Comparison of ENCODE assay signal across 13 cellular contexts in the genomic region with DNA sequence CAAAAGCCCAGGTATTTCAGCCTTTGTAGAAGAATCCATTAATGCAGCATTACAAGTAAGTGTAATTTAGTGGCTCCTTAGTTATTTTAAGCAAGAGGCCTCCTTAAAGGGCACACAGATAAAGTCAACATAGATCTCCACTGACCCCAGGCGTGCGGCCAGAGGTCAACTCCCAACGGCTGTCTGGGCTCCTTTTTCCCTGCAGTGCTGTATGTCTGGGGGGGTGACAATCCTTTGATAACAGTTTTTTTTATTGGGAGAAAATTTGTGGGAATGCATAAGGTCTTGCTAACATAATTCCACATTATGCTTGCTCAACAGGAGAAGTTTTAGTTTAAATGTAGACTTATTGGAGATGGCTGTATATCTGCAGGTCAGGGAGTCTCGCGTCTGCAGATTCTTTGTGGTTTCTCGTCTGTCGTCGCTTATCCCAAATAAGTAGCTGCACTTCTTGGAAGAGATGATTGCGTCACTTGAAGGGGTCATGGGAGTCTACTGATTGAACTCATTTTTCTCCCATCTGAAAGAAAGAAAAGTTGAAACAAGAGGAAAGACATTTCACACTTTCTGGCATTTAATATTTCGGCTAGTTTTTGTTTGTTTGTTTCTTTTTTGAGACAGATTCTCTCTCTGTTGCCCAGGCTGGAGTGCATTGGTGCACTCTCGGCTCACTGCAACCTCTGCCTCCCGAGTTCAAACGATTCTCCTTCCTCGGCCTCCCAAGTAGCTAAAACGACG.
A peak's percentile ranks its signal among the peaks of the same experiment; 100 is the strongest.
DNase-seq lines count a peak whose midpoint lies in the region; ATAC-seq and TF ChIP-seq lines count a peak whose summit lies in the region.
"Had no signal": no experiment of that assay in that cellular context is flagged by ENCODE, and none has a peak within 500 bp of the region (broad histone marks: within the 10 kb centered on the region; RNA-seq: fewer than 3 reads in every experiment).

No MANE protein-coding gene starts in this region.

- H3K4me1 ChIP-seq in GM23248 (ENCODE audit: insufficient read depth) (no peaks in the 10 kb centered on the region), gastrocnemius medialis (no peaks in the 10 kb centered on the region)
- H3K4me1 ChIP-seq: esophagus muscularis mucosa had no signal

- H3K36me3 ChIP-seq in GM23248 (ENCODE audit: low read depth), result peaks cover 15% of the 10 kb centered on the region; the same call in 1 of the 2 replicates
- no peaks in the 10 kb centered on the region for H3K36me3 ChIP-seq in gastrocnemius medialis
- H3K36me3 ChIP-seq: thoracic aorta had no signal

- no peak for TF ChIP-seq CTCF in WTC11 (IDR thresholded peaks at IDR 0.05)
- TF ChIP-seq CTCF in gastrocnemius medialis (IDR thresholded peaks at IDR 0.05 in 4 of 5, conservative IDR thresholded peaks at IDR 0.05 in 1 of 5), result no peak

- peaks cover 6% of the 10 kb centered on the region; the same call in 1 of the 2 replicates for H3F3A ChIP-seq in GM23248 (ENCODE audit: insufficient read depth)

- H4K20me1 ChIP-seq in GM23248 (ENCODE audit: insufficient read depth), result no peaks in the 10 kb centered on the region; the same call in none of the 2 replicates

- CTCF ChIA-PET in WTC11 (lab: Charles Lee), result interaction anchor here (1.2 to 3.2 kb wide), 3 partner anchors 74 to 242 kb away, joined by 4 to 16 read pairs (median 5); no protein-coding TSS in a partner anchor

- H3K9ac ChIP-seq in GM23248, result no peak overlapping the region

- intact Hi-C loops in left cardiac atrium (cut with DNase I), result no loop called here
- intact Hi-C loops in gastrocnemius medialis (cut with DNase I; ENCODE audit: low total_unique reads), result no loop called here

- H3K27ac Mint-ChIP-seq in WTC11, result peak overlapping the region; percentile 66
- H3K27ac Mint-ChIP-seq in effector memory CD8-positive, alpha-beta T cell, result no peak overlapping the region
- H3K27ac Mint-ChIP-seq: memory B cell had no signal

- H3K36me3 Mint-ChIP-seq in WTC11, result peaks cover 12% of the 10 kb centered on the region
- no peaks in the 10 kb centered on the region for H3K36me3 Mint-ChIP-seq in effector memory CD8-positive, alpha-beta T cell (ENCODE audit: insufficient read depth)

- DNase-seq in GM23248, result peak; percentile 26
- DNase-seq in WTC11 (ENCODE audit: low spot score), result no peak
- peak; percentile 59 for DNase-seq in left cardiac atrium
- no peak for DNase-seq in gastrocnemius medialis
- no peak for DNase-seq in KG1 (lab: John Stamatoyannopoulos, UW)
- DNase-seq in amniotic stem cell (lab: John Stamatoyannopoulos, UW), result no peak
- DNase-seq in effector memory CD8-positive, alpha-beta T cell, result no peak
- DNase-seq: Calu3 had no signal

- H3K79me2 ChIP-seq in GM23248 (ENCODE audit: insufficient read depth), result no peaks in the 10 kb centered on the region

- H3K4me3 ChIP-seq in GM23248 (no peak overlapping the region), gastrocnemius medialis (no peak overlapping the region)
- H3K4me3 ChIP-seq: esophagus muscularis mucosa, thoracic aorta had no signal

- in situ Hi-C loops in GM23248 (cut with MboI) (no loop called here), gastrocnemius medialis (cut with MboI; ENCODE audit: low sequenced_read_pairs in 4 of 4) (no loop called here)

- H3K27me3 ChIP-seq in GM23248 (replicated peaks; ENCODE audit: insufficient read depth), result no peaks in the 10 kb centered on the region
- H3K27me3 ChIP-seq in gastrocnemius medialis, result no peaks in the 10 kb centered on the region
- H3K27me3 ChIP-seq: esophagus muscularis mucosa had no signal

- no peaks in the 10 kb centered on the region for H3K9me3 Mint-ChIP-seq in WTC11
- H3K9me3 Mint-ChIP-seq in effector memory CD8-positive, alpha-beta T cell, result no peaks in the 10 kb centered on the region
- H3K9me3 Mint-ChIP-seq: memory B cell had no signal

- no peak for TF ChIP-seq POLR2A in gastrocnemius medialis (IDR thresholded peaks at IDR 0.05)

- peak; percentile 14; the same call in 1 of the 2 replicates for ATAC-seq in WTC11
- peak; percentile 85 to 89 for ATAC-seq in left cardiac atrium
- ATAC-seq in gastrocnemius medialis, result peak; percentile 50 to 53
- no peak for ATAC-seq in GM21576 (IDR thresholded peaks at IDR 0.05; ENCODE audit: unreplicated experiment)
- ATAC-seq in effector memory CD8-positive, alpha-beta T cell (replicated peaks), result no peak

- H3K27me3 Mint-ChIP-seq in WTC11 (ENCODE audit: low read depth), result no peaks in the 10 kb centered on the region
- no peaks in the 10 kb centered on the region for H3K27me3 Mint-ChIP-seq in effector memory CD8-positive, alpha-beta T cell
- H3K27me3 Mint-ChIP-seq: brain, memory B cell had no signal

- H3K9me3 ChIP-seq in GM23248 (ENCODE audit: low read depth), result no peaks in the 10 kb centered on the region
- H3K9me3 ChIP-seq in gastrocnemius medialis, result no peaks in the 10 kb centered on the region
- H3K9me3 ChIP-seq: esophagus muscularis mucosa, thoracic aorta had no signal

- no peak overlapping the region for H3K4me2 ChIP-seq in GM23248 (ENCODE audit: unreplicated experiment)

- H3K9me2 ChIP-seq in GM23248 (ENCODE audit: insufficient read depth), result no peaks in the 10 kb centered on the region

- H3K4me3 Mint-ChIP-seq in WTC11, result no peak overlapping the region
- no peak overlapping the region for H3K4me3 Mint-ChIP-seq in effector memory CD8-positive, alpha-beta T cell
- H3K4me3 Mint-ChIP-seq: brain, memory B cell had no signal

- H3K27ac ChIP-seq in GM23248 (no peak overlapping the region), gastrocnemius medialis (peak overlapping the region in 2 of 4 donors; percentile 9 to 65)
- H3K27ac ChIP-seq: esophagus muscularis mucosa, thoracic aorta had no signal

- POLR2A ChIA-PET in WTC11 (lab: Charles Lee), result interaction anchor here (0.6 kb wide), 1 partner anchor 1019 kb away, joined by 3 read pairs; the partner anchor contains the start of gene ULBP3

- peaks cover 44% of the 10 kb centered on the region for H3K4me1 Mint-ChIP-seq in WTC11
- H3K4me1 Mint-ChIP-seq in effector memory CD8-positive, alpha-beta T cell (ENCODE audit: low read depth in 2 of 2), result no peaks in the 10 kb centered on the region
- H3K4me1 Mint-ChIP-seq: memory B cell had no signal

- no peak overlapping the region for H2AFZ ChIP-seq in GM23248

- 71% methylated on average over 16 of the region's 16 CpGs for whole genome bisulfite sequencing in GM23248 (ENCODE audit: low coverage in 1 of 2, low lambda C conversion rate in 2 of 2, missing lambda C conversion rate in 2 of 2), 2 experiments

TF ChIP-seq in WTC11, 78 proteins besides CTCF, POLR2A, EP300 and RAD21 (continues in another document):
- TF ChIP-seq CREB1 (CRISPR knock-in tag; IDR thresholded peaks at IDR 0.05) (no peak), GTF2I (CRISPR knock-in tag; conservative IDR thresholded peaks at IDR 0.05) (no peak), ZNF671 (CRISPR knock-in tag; IDR thresholded peaks at IDR 0.05) (no peak), ZNF138 (CRISPR knock-in tag; conservative IDR thresholded peaks at IDR 0.05) (no peak), ARID4B (CRISPR knock-in tag; IDR thresholded peaks at IDR 0.05; ENCODE audit: borderline replicate concordance) (no peak), ZNF512 (CRISPR knock-in tag; IDR thresholded peaks at IDR 0.05; ENCODE audit: borderline replicate concordance) (no peak), ZMAT4 (CRISPR knock-in tag; IDR thresholded peaks at IDR 0.05) (no peak), NFYB (CRISPR knock-in tag; conservative IDR thresholded peaks at IDR 0.05; ENCODE audit: low read depth) (no peak), ZNF263 (CRISPR knock-in tag; IDR thresholded peaks at IDR 0.05; ENCODE audit: low read depth) (no peak)

Comparison
In these comparisons a context has a peak if more than half of its experiments do, and no peak if none do; other contexts are left out.
1. DNase-seq: peak in GM23248 (single experiment) and left cardiac atrium (single experiment); none in WTC11 (single experiment), gastrocnemius medialis (0 of 2), KG1 (single experiment), amniotic stem cell (single experiment) and effector memory CD8-positive, alpha-beta T cell (0 of 3).
2. ATAC-seq: peak in WTC11 (single experiment), left cardiac atrium (2 of 2) and gastrocnemius medialis (2 of 2); none in GM21576 (single experiment) and effector memory CD8-positive, alpha-beta T cell (single experiment).